Comparison of ENCODE assay signal across 8 cellular contexts in the genomic region with DNA sequence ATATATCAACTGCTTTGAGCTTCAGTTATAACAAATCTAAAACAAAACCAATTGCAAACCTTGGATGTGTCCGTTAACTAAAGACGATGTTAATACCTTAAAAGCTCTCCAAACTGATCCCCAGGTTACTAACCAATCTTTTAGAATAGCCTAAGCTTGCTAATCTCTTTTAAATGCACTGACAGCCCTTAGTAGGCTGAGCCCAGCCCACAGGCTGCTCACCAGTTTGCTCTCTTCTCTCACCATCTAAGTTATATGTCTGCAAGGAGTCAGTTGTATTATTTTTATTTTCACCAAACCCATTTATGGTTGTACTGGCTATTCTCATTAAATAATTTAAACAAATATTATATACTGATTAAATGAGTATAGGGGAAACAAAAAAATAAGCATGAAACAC.
"Had no signal": no experiment of that assay in that cellular context is flagged by ENCODE, and none has a peak within 500 bp of the region (broad histone marks: within the 10 kb centered on the region; RNA-seq: fewer than 3 reads in every experiment).

No MANE protein-coding gene starts in this region.

- H3K4me3 ChIP-seq: HAP-1, K562 had no signal

- FAIRE-seq: HTR-8/SVneo, K562 had no signal

- H3K9me3 ChIP-seq: HAP-1 had no signal

- DNase-seq: GOT3, H7, HFFc6, IMR-90, KG1 had no signal

- H3K36me3 ChIP-seq: HAP-1 had no signal
